Comparison of ENCODE assay signal across 8 cellular contexts in genomic region chr1:35032384-35032739, GRCh38. TPM values are rescaled to one million over a fixed set of nuclear protein-coding genes. Genes with fewer than 3 reads are reported as not detected.
A peak's percentile ranks its signal among the peaks of the same experiment; 100 is the strongest.
DNase-seq lines count a peak whose midpoint lies in the region; ATAC-seq, FAIRE-seq and TF ChIP-seq lines count a peak whose summit lies in the region.

No MANE protein-coding gene starts in this region.

- intact Hi-C loops in activated T-helper 2 cell treated with anti-CD3 and anti-CD28 coated beads, Interferon-gamma antibody, Interleukin-2, Interleukin-4, amounts not matched to agents 10 μg/mL and 5 μg/mL and 100 μg/mL, durations not matched to agents 14 hours and 24 hours and 36 hours (cut with micrococcal nuclease), result loop anchor here (1.0 to 10.0 kb wide), 4 partner anchors 45 to 232 kb away; partner anchors contain the start of genes SMIM12, TMEM35B and ZMYM4

- no peak for TF ChIP-seq CTCF in keratinocyte (optimal IDR thresholded peaks at IDR 0.05 in 1 of 3, IDR thresholded peaks at IDR 0.05 in 1 of 3, conservative IDR thresholded peaks at IDR 0.05 in 1 of 3; ENCODE audit: extremely low read depth in 1 of 3, insufficient read depth in 2 of 3, low read length in 3 of 3)
- no peak for TF ChIP-seq CTCF in thoracic aorta (IDR thresholded peaks at IDR 0.05)

- peak overlapping the region; percentile 66 for H3K4me2 ChIP-seq in keratinocyte (ENCODE audit: control insufficient read depth, extremely low read depth, insufficient read depth, low read depth, low read length)

- peaks cover 6% of the 10 kb centered on the region for H3K9me3 Mint-ChIP-seq in activated naive CD4-positive, alpha-beta T cell treated with anti-CD3 and anti-CD28 coated beads, Interleukin-2, amount 50 U/mL, for 24 hours
- H3K9me3 Mint-ChIP-seq in activated T-helper 2 cell treated with anti-CD3 and anti-CD28 coated beads, Interferon-gamma antibody, Interleukin-2, Interleukin-4, amounts not matched to agents 10 μg/mL and 5 μg/mL and 100 μg/mL, durations not matched to agents 14 hours and 24 hours and 36 hours, result peaks cover 18% of the 10 kb centered on the region

- H3K4me1 ChIP-seq in keratinocyte (ENCODE audit: control insufficient read depth, extremely low read depth, insufficient read depth, low read length) (peaks cover 6% of the 10 kb centered on the region), thoracic aorta (ENCODE audit: control insufficient read depth in 1 of 2, low read depth in 2 of 2) (peaks cover 19 to 26% of the 10 kb centered on the region in 2 donors)

- H3K79me2 ChIP-seq in keratinocyte (ENCODE audit: control insufficient read depth, insufficient read depth, low read length), result peaks cover 12% of the 10 kb centered on the region

- H3K27ac Mint-ChIP-seq in activated naive CD4-positive, alpha-beta T cell treated with anti-CD3 and anti-CD28 coated beads, Interleukin-2, amount 50 U/mL, for 24 hours, result no peak overlapping the region
- no peak overlapping the region for H3K27ac Mint-ChIP-seq in activated T-helper 2 cell treated with anti-CD3 and anti-CD28 coated beads, Interferon-gamma antibody, Interleukin-2, Interleukin-4, amounts not matched to agents 10 μg/mL and 5 μg/mL and 100 μg/mL, durations not matched to agents 14 hours and 24 hours and 36 hours

- no peak overlapping the region for H3K9ac ChIP-seq in keratinocyte (ENCODE audit: control insufficient read depth, extremely low read depth, insufficient read depth, low read length)

- no peak for FAIRE-seq in keratinocyte (lab: Jason Lieb, UNC)

- peak overlapping the region; percentile 82 for H2AFZ ChIP-seq in keratinocyte (ENCODE audit: control insufficient read depth, low read length)

- ATAC-seq in thoracic aorta (ENCODE audit: insufficient number of reproducible peaks, low FRiP score, low read depth), result no peak

- H3K9me3 ChIP-seq in keratinocyte (ENCODE audit: control insufficient read depth, low read depth, low read length) (no peaks in the 10 kb centered on the region), thoracic aorta (peaks cover 9% of the 10 kb centered on the region)

- H3K27ac ChIP-seq in keratinocyte (ENCODE audit: control insufficient read depth, insufficient read depth, low read length) (no peak overlapping the region), thoracic aorta (no peak overlapping the region)

- DNase-seq in activated naive CD4-positive, alpha-beta T cell (lab: John Stamatoyannopoulos, UW), result no peak
- no peak for DNase-seq in activated T-helper 2 cell treated with anti-CD3 and anti-CD28 coated beads, Interferon-gamma antibody, Interleukin-2, Interleukin-4, amounts not matched to agents 10 μg/mL and 5 μg/mL and 100 μg/mL, durations not matched to agents 14 hours and 24 hours and 36 hours (ENCODE audit: low spot score)
- no peak for DNase-seq in keratinocyte (ENCODE audit: low read depth, low spot score)
- no peak for DNase-seq in thoracic aorta (ENCODE audit: low spot score)
- no peak for DNase-seq in HK-2 (ENCODE audit: unreplicated experiment)
- DNase-seq in medulla oblongata (ENCODE audit: extremely low spot score), result no peak
- no peak for DNase-seq in A172 (ENCODE audit: low spot score)

- no peaks in the 10 kb centered on the region for H4K20me1 ChIP-seq in keratinocyte (ENCODE audit: control insufficient read depth, extremely low read depth, insufficient read depth, low read length)

- H3K4me3 ChIP-seq in keratinocyte (ENCODE audit: control insufficient read depth in 2 of 3, extremely low read depth in 1 of 3, insufficient read depth in 2 of 3, low read depth in 1 of 3, low read length in 3 of 3), result peak overlapping the region; percentile 17 to 99 (median 98)
- peak overlapping the region; percentile 92 for H3K4me3 ChIP-seq in thoracic aorta

- H3K4me3 Mint-ChIP-seq in activated naive CD4-positive, alpha-beta T cell treated with anti-CD3 and anti-CD28 coated beads, Interleukin-2, amount 50 U/mL, for 24 hours, result peak overlapping the region; percentile 100
- peak overlapping the region; percentile 31 for H3K4me3 Mint-ChIP-seq in activated T-helper 2 cell treated with anti-CD3 and anti-CD28 coated beads, Interferon-gamma antibody, Interleukin-2, Interleukin-4, amounts not matched to agents 10 μg/mL and 5 μg/mL and 100 μg/mL, durations not matched to agents 14 hours and 24 hours and 36 hours (ENCODE audit: low read depth)

- dilution Hi-C loops in keratinocyte (cut with MboI; ENCODE audit: extremely low pct_ligation_motif_present, low sequenced_read_pairs), result no loop called here

- H3K36me3 ChIP-seq in keratinocyte (ENCODE audit: control insufficient read depth in 2 of 2, extremely low read depth in 1 of 2, insufficient read depth in 2 of 2, low read length in 2 of 2) (peaks cover 3% of the 10 kb centered on the region in 2 experiments), thoracic aorta (no peaks in the 10 kb centered on the region)

- H3K36me3 Mint-ChIP-seq in activated naive CD4-positive, alpha-beta T cell treated with anti-CD3 and anti-CD28 coated beads, Interleukin-2, amount 50 U/mL, for 24 hours, result peaks cover 13% of the 10 kb centered on the region
- peaks cover 11% of the 10 kb centered on the region for H3K36me3 Mint-ChIP-seq in activated T-helper 2 cell treated with anti-CD3 and anti-CD28 coated beads, Interferon-gamma antibody, Interleukin-2, Interleukin-4, amounts not matched to agents 10 μg/mL and 5 μg/mL and 100 μg/mL, durations not matched to agents 14 hours and 24 hours and 36 hours (ENCODE audit: low read depth)

- peaks cover 30% of the 10 kb centered on the region for H3K4me1 Mint-ChIP-seq in activated naive CD4-positive, alpha-beta T cell treated with anti-CD3 and anti-CD28 coated beads, Interleukin-2, amount 50 U/mL, for 24 hours
- H3K4me1 Mint-ChIP-seq in activated T-helper 2 cell treated with anti-CD3 and anti-CD28 coated beads, Interferon-gamma antibody, Interleukin-2, Interleukin-4, amounts not matched to agents 10 μg/mL and 5 μg/mL and 100 μg/mL, durations not matched to agents 14 hours and 24 hours and 36 hours (ENCODE audit: low read depth), result peaks cover 15% of the 10 kb centered on the region

- no peaks in the 10 kb centered on the region for H3K27me3 Mint-ChIP-seq in activated naive CD4-positive, alpha-beta T cell treated with anti-CD3 and anti-CD28 coated beads, Interleukin-2, amount 50 U/mL, for 24 hours
- peaks cover 1% of the 10 kb centered on the region for H3K27me3 Mint-ChIP-seq in activated T-helper 2 cell treated with anti-CD3 and anti-CD28 coated beads, Interferon-gamma antibody, Interleukin-2, Interleukin-4, amounts not matched to agents 10 μg/mL and 5 μg/mL and 100 μg/mL, durations not matched to agents 14 hours and 24 hours and 36 hours (ENCODE audit: low read depth)

- H3K27me3 ChIP-seq in keratinocyte (ENCODE audit: control insufficient read depth, extremely low read depth, insufficient read depth, low read length) (no peaks in the 10 kb centered on the region), thoracic aorta (replicated peaks; ENCODE audit: insufficient read depth) (no peaks in the 10 kb centered on the region)

- no peaks in the 10 kb centered on the region for H3K9me1 ChIP-seq in keratinocyte (ENCODE audit: control insufficient read depth, extremely low read depth, insufficient read depth, low read length)

RNA-seq across cellular contexts. Expression of gene ZMYM6, which starts 0.6 kb away (rescaled TPM):
- 20.8 and 20.9 TPM in 2 replicates for total RNA-seq in activated T-helper 2 cell treated with anti-CD3 and anti-CD28 coated beads, Interferon-gamma antibody, Interleukin-2, Interleukin-4, amounts not matched to agents 10 μg/mL and 5 μg/mL and 100 μg/mL, durations not matched to agents 14 hours and 24 hours and 36 hours
- 9.9 to 16.1 TPM (median 14.2 TPM) in 3 replicates for polyA plus RNA-seq in keratinocyte
- 8.0 TPM for polyA plus RNA-seq in keratinocyte (2011; ENCODE audit: low read depth)
- polyA plus RNA-seq in keratinocyte (2011; cell fraction: cytosol; rRNA removed), result 5.8 and 12.4 TPM in 2 replicates
- 29.8 and 33.6 TPM in 2 replicates for polyA plus RNA-seq in keratinocyte (2011; cell fraction: nucleus; rRNA removed)
- 7.9 and 8.0 TPM in 2 replicates for polyA plus RNA-seq in keratinocyte (2012; ENCODE audit: low replicate concordance)
- 13.9 to 17.0 TPM (median 14.0 TPM) in 3 replicates for polyA minus RNA-seq in keratinocyte
- 12.7 TPM for polyA minus RNA-seq in keratinocyte (2011; cell fraction: cytosol; rRNA and poly(A)+ RNA removed)
- polyA minus RNA-seq in keratinocyte (2011; cell fraction: nucleus; rRNA and poly(A)+ RNA removed), result 18.8 and 25.3 TPM in 2 replicates
- 10 to 100 TPM in 1 of 2 donors, 1 to 10 TPM in 1; 8.3 to 31.7 TPM for total RNA-seq in thoracic aorta
- 6.7 and 8.4 TPM in 2 replicates for total RNA-seq in A172 (2014; rRNA removed; shearing (Covaris generic))

RNA-seq across cellular contexts. Expression of gene ZMYM1, which starts 46.8 kb away (rescaled TPM):
- total RNA-seq in activated T-helper 2 cell treated with anti-CD3 and anti-CD28 coated beads, Interferon-gamma antibody, Interleukin-2, Interleukin-4, amounts not matched to agents 10 μg/mL and 5 μg/mL and 100 μg/mL, durations not matched to agents 14 hours and 24 hours and 36 hours, result 2.4 and 2.7 TPM in 2 replicates
- 12.0 to 21.2 TPM (median 19.4 TPM) in 3 replicates for polyA plus RNA-seq in keratinocyte
- polyA plus RNA-seq in keratinocyte (2011; ENCODE audit: low read depth), result 5.8 TPM
- 5.3 and 14.4 TPM in 2 replicates for polyA plus RNA-seq in keratinocyte (2011; cell fraction: cytosol; rRNA removed)
- polyA plus RNA-seq in keratinocyte (2011; cell fraction: nucleus; rRNA removed), result 28.8 and 31.5 TPM in 2 replicates
- 6.3 and 9.5 TPM in 2 replicates for polyA plus RNA-seq in keratinocyte (2012; ENCODE audit: low replicate concordance)
- polyA minus RNA-seq in keratinocyte, result 9.9 to 65.0 TPM (median 54.6 TPM) in 3 replicates
- polyA minus RNA-seq in keratinocyte (2011; cell fraction: cytosol; rRNA and poly(A)+ RNA removed), result 15.7 TPM
- polyA minus RNA-seq in keratinocyte (2011; cell fraction: nucleus; rRNA and poly(A)+ RNA removed), result 34.9 and 60.3 TPM in 2 replicates
- total RNA-seq in thoracic aorta, result 10 to 100 TPM; 11.2 to 12.8 TPM
- 12.4 and 13.5 TPM in 2 replicates for total RNA-seq in A172 (2014; rRNA removed; shearing (Covaris generic))

RNA-seq across cellular contexts. Expression of gene TMEM35B, which starts 47.2 kb away (rescaled TPM):
- 15.0 and 19.3 TPM in 2 replicates for total RNA-seq in activated T-helper 2 cell treated with anti-CD3 and anti-CD28 coated beads, Interferon-gamma antibody, Interleukin-2, Interleukin-4, amounts not matched to agents 10 μg/mL and 5 μg/mL and 100 μg/mL, durations not matched to agents 14 hours and 24 hours and 36 hours
- polyA plus RNA-seq in keratinocyte, result 22.8 to 33.4 TPM (median 26.4 TPM) in 3 replicates
- polyA plus RNA-seq in keratinocyte (2011; ENCODE audit: low read depth), result not detected
- 18.6 and 31.5 TPM in 2 replicates for polyA plus RNA-seq in keratinocyte (2011; cell fraction: cytosol; rRNA removed)
- polyA plus RNA-seq in keratinocyte (2011; cell fraction: nucleus; rRNA removed), result 25.2 TPM in 2 replicates
- 5.2 and 29.0 TPM in 2 replicates for polyA plus RNA-seq in keratinocyte (2012; ENCODE audit: low replicate concordance)
- 14.6 to 16.8 TPM (median 15.2 TPM) in 3 replicates for polyA minus RNA-seq in keratinocyte
- 13.0 TPM for polyA minus RNA-seq in keratinocyte (2011; cell fraction: cytosol; rRNA and poly(A)+ RNA removed)
- polyA minus RNA-seq in keratinocyte (2011; cell fraction: nucleus; rRNA and poly(A)+ RNA removed), result 7.5 and 8.8 TPM in 2 replicates
- total RNA-seq in thoracic aorta, result 10 to 100 TPM; 44.5 to 47.3 TPM
- 19.7 and 30.6 TPM in 2 replicates for total RNA-seq in A172 (2014; rRNA removed; shearing (Covaris generic))
